ENCODE assay signal across 11 cellular contexts in genomic region chr17:2852211-2852610, GRCh38. TPM values are rescaled to one million over a fixed set of nuclear protein-coding genes. Genes with fewer than 3 reads are reported as not detected.
DNase-seq lines count a peak whose midpoint lies in the region; ATAC-seq and TF ChIP-seq lines count a peak whose summit lies in the region.
"Had no signal": no experiment of that assay in that cellular context is flagged by ENCODE, and none has a peak within 500 bp of the region (broad histone marks: within the 10 kb centered on the region; RNA-seq: fewer than 3 reads in every experiment).

No MANE protein-coding gene starts in this region.

- 0 out of 2 replicates have a peak overlapping the region, but pooled peaks have one; percentile 78 for H3K9ac ChIP-seq in SK-N-SH

- peak; percentile 60 for DNase-seq in SK-N-SH
- DNase-seq in H7 = no peak
- DNase-seq in activated T-helper 1 cell treated with anti-CD3 and anti-CD28 coated beads, Interleukin-12 subunit alpha, Interleukin-12 subunit beta, Interleukin-2, Interleukin-4 antibody, amounts not matched to agents 30 ng/mL and 10 ng/mL and 1 ng/mL, durations not matched to agents 14 hours and 24 hours and 36 hours (ENCODE audit: low spot score) = no peak
- no peak for DNase-seq in natural killer cell treated with Interleukin-12 subunit alpha and Interleukin-12 subunit beta and Interleukin-15 and Interleukin-18, amount 100 ng/mL, for 72 hours (ENCODE audit: low spot score)
- DNase-seq in NCI-H524 treated with DMSO at 0.1 percent for 48 hours (lab: John Stamatoyannopoulos, UW) = no peak
- DNase-seq in HuH-7 (ENCODE audit: low spot score) = no peak
- DNase-seq: activated CD4-positive, alpha-beta T cell treated with anti-CD3 and anti-CD28 coated beads, Interleukin-2, amount 50 U/mL, for 4 hours; stimulated activated CD8-positive, alpha-beta memory T cell treated with anti-CD3 and anti-CD28 coated beads, Interleukin-4, amount 100 ng/mL, for 48 hours had no signal

- TF ChIP-seq RAD21 in SK-N-SH (IDR thresholded peaks at IDR 0.05; ENCODE audit: low read length) = no peak

- H3K9me3 ChIP-seq in SK-N-SH = no peaks in the 10 kb centered on the region
- H3K9me3 ChIP-seq: spleen had no signal

- H2AFZ ChIP-seq in SK-N-SH (ENCODE audit: low read depth) = no peak overlapping the region

- H3K36me3 ChIP-seq in SK-N-SH (replicated peaks in 1 of 2; ENCODE audit: control insufficient read depth in 1 of 2, insufficient read depth in 2 of 2, low read length in 1 of 2) (no peaks in the 10 kb centered on the region), H7 (replicated peaks; ENCODE audit: control insufficient read depth, insufficient read depth, low read length) (peaks cover 2% of the 10 kb centered on the region; the same call in 1 of the 2 replicates)

- H3K36me3 Mint-ChIP-seq in activated T-helper 1 cell treated with anti-CD3 and anti-CD28 coated beads, Interleukin-12 subunit alpha, Interleukin-12 subunit beta, Interleukin-2, Interleukin-4 antibody, amounts not matched to agents 30 ng/mL and 10 ng/mL and 1 ng/mL, durations not matched to agents 14 hours and 24 hours and 36 hours (ENCODE audit: low read depth) = no peaks in the 10 kb centered on the region
- no peaks in the 10 kb centered on the region for H3K36me3 Mint-ChIP-seq in natural killer cell treated with Interleukin-12 subunit alpha and Interleukin-12 subunit beta and Interleukin-15 and Interleukin-18, amount 100 ng/mL, for 72 hours

- POLR2A ChIA-PET in SK-N-SH (lab: Yijun Ruan, JAX) = interaction anchor here (0.5 to 5.8 kb wide), 9 partner anchors 34 to 152 kb away, joined by 3 to 69 read pairs (median 5); no protein-coding TSS in a partner anchor

- peaks cover 27% of the 10 kb centered on the region for H3K4me1 Mint-ChIP-seq in activated T-helper 1 cell treated with anti-CD3 and anti-CD28 coated beads, Interleukin-12 subunit alpha, Interleukin-12 subunit beta, Interleukin-2, Interleukin-4 antibody, amounts not matched to agents 30 ng/mL and 10 ng/mL and 1 ng/mL, durations not matched to agents 14 hours and 24 hours and 36 hours (ENCODE audit: low read depth)
- H3K4me1 Mint-ChIP-seq in natural killer cell treated with Interleukin-12 subunit alpha and Interleukin-12 subunit beta and Interleukin-15 and Interleukin-18, amount 100 ng/mL, for 72 hours (ENCODE audit: low read depth in 2 of 2) = peaks cover 42 to 50% of the 10 kb centered on the region in 2 donors

- H3K9me3 Mint-ChIP-seq in activated T-helper 1 cell treated with anti-CD3 and anti-CD28 coated beads, Interleukin-12 subunit alpha, Interleukin-12 subunit beta, Interleukin-2, Interleukin-4 antibody, amounts not matched to agents 30 ng/mL and 10 ng/mL and 1 ng/mL, durations not matched to agents 14 hours and 24 hours and 36 hours = no peaks in the 10 kb centered on the region
- H3K9me3 Mint-ChIP-seq in natural killer cell treated with Interleukin-12 subunit alpha and Interleukin-12 subunit beta and Interleukin-15 and Interleukin-18, amount 100 ng/mL, for 72 hours = no peaks in the 10 kb centered on the region

- CTCF ChIA-PET in SK-N-SH (lab: Yijun Ruan, JAX) = interaction anchor here (0.7 to 12.7 kb wide), 13 partner anchors 16 to 158 kb away, joined by 3 to 238 read pairs (median 4); no protein-coding TSS in a partner anchor

- H3K27me3 ChIP-seq in SK-N-SH (ENCODE audit: insufficient read depth) (no peaks in the 10 kb centered on the region), H7 (ENCODE audit: control insufficient read depth, insufficient read depth, low read length) (no peaks in the 10 kb centered on the region; the same call in 1 of the 2 replicates)

- 0 out of 2 replicates have a peak overlapping the region, but pooled peaks have one; percentile 88 for H3K4me2 ChIP-seq in SK-N-SH

- ATAC-seq in SK-N-SH treated with all-trans-retinoic acid at 6 μM for 48 hours = no peak
- ATAC-seq in natural killer cell treated with Interleukin-12 subunit alpha and Interleukin-12 subunit beta and Interleukin-15 and Interleukin-18, amount 100 ng/mL, for 72 hours = no peak
- no peak for ATAC-seq in HG03280 (IDR thresholded peaks at IDR 0.05; ENCODE audit: unreplicated experiment)

- intact Hi-C loops in activated T-helper 1 cell treated with anti-CD3 and anti-CD28 coated beads, Interleukin-12 subunit alpha, Interleukin-12 subunit beta, Interleukin-2, Interleukin-4 antibody, amounts not matched to agents 30 ng/mL and 10 ng/mL and 1 ng/mL, durations not matched to agents 14 hours and 24 hours and 36 hours (cut with micrococcal nuclease) = no loop called here

- no peaks in the 10 kb centered on the region for H3K9me2 ChIP-seq in SK-N-SH

- no peak overlapping the region for H3K27ac Mint-ChIP-seq in activated T-helper 1 cell treated with anti-CD3 and anti-CD28 coated beads, Interleukin-12 subunit alpha, Interleukin-12 subunit beta, Interleukin-2, Interleukin-4 antibody, amounts not matched to agents 30 ng/mL and 10 ng/mL and 1 ng/mL, durations not matched to agents 14 hours and 24 hours and 36 hours
- no peak overlapping the region for H3K27ac Mint-ChIP-seq in natural killer cell treated with Interleukin-12 subunit alpha and Interleukin-12 subunit beta and Interleukin-15 and Interleukin-18, amount 100 ng/mL, for 72 hours

- peaks cover 21% of the 10 kb centered on the region for H4K20me1 ChIP-seq in SK-N-SH (ENCODE audit: insufficient read depth)

- peaks cover 8% of the 10 kb centered on the region for H3F3A ChIP-seq in SK-N-SH (replicated peaks; ENCODE audit: insufficient read depth)

- peak overlapping the region; percentile 24 for H3K4me3 Mint-ChIP-seq in activated T-helper 1 cell treated with anti-CD3 and anti-CD28 coated beads, Interleukin-12 subunit alpha, Interleukin-12 subunit beta, Interleukin-2, Interleukin-4 antibody, amounts not matched to agents 30 ng/mL and 10 ng/mL and 1 ng/mL, durations not matched to agents 14 hours and 24 hours and 36 hours
- peak overlapping the region; percentile 55 for H3K4me3 Mint-ChIP-seq in natural killer cell treated with Interleukin-12 subunit alpha and Interleukin-12 subunit beta and Interleukin-15 and Interleukin-18, amount 100 ng/mL, for 72 hours

- no peak overlapping the region for H3K4me3 ChIP-seq in SK-N-SH (ENCODE audit: low read depth in 2 of 2, low read length in 1 of 2)
- H3K4me3 ChIP-seq in H7 (ENCODE audit: insufficient read depth, low read depth, low read length) = peak overlapping the region; percentile 93; the same call in 1 of the 2 replicates

- peaks cover 62% of the 10 kb centered on the region for H3K27me3 Mint-ChIP-seq in activated T-helper 1 cell treated with anti-CD3 and anti-CD28 coated beads, Interleukin-12 subunit alpha, Interleukin-12 subunit beta, Interleukin-2, Interleukin-4 antibody, amounts not matched to agents 30 ng/mL and 10 ng/mL and 1 ng/mL, durations not matched to agents 14 hours and 24 hours and 36 hours (ENCODE audit: insufficient read depth)
- no peaks in the 10 kb centered on the region for H3K27me3 Mint-ChIP-seq in natural killer cell treated with Interleukin-12 subunit alpha and Interleukin-12 subunit beta and Interleukin-15 and Interleukin-18, amount 100 ng/mL, for 72 hours

- WGBS in SK-N-SH (ENCODE audit: low lambda C conversion rate) = 72% methylated on average over 6 of the region's 6 CpGs

- peaks cover 4 to 40% of the 10 kb centered on the region in 2 experiments; a peak in 2 of 4 replicates for H3K4me1 ChIP-seq in SK-N-SH (ENCODE audit: control insufficient read depth in 1 of 2, insufficient read depth in 2 of 2, low read depth in 1 of 2, low read length in 1 of 2)

- H3K79me2 ChIP-seq in SK-N-SH (ENCODE audit: insufficient read depth) = peaks cover 34% of the 10 kb centered on the region

- no peak for TF ChIP-seq CTCF in SK-N-SH (IDR thresholded peaks at IDR 0.05)

- TF ChIP-seq EP300 in SK-N-SH (IDR thresholded peaks at IDR 0.05; ENCODE audit: borderline replicate concordance in 1 of 2, low read depth in 1 of 2, low read length in 1 of 2) = no peak

- H3K27ac ChIP-seq in SK-N-SH (ENCODE audit: low read depth in 2 of 2, low read length in 1 of 2) = peak overlapping the region in 1 of 2 experiments; percentile 90; a peak in 3 of 4 replicates

TF ChIP-seq in SK-N-SH, 30 proteins besides CTCF, POLR2A, EP300 and RAD21:
- TF ChIP-seq RCOR1 (IDR thresholded peaks at IDR 0.05; ENCODE audit: low read length) (no peak), MAX (IDR thresholded peaks at IDR 0.05; ENCODE audit: low read depth) (no peak)

TF ChIP-seq in SK-N-SH treated with all-trans-retinoic acid at 6 μM for 48 hours, 23 proteins besides CTCF, POLR2A, EP300 and RAD21 (continues in another document):
- TF ChIP-seq OSR1 (CRISPR knock-in tag; IDR thresholded peaks at IDR 0.05) = no peak
- no peak for TF ChIP-seq POU6F1 (CRISPR knock-in tag; IDR thresholded peaks at IDR 0.05; ENCODE audit: borderline replicate concordance, low read depth)
- no peak for TF ChIP-seq ZC3H10 (CRISPR knock-in tag; IDR thresholded peaks at IDR 0.05)
- TF ChIP-seq ZFP30 (CRISPR knock-in tag; IDR thresholded peaks at IDR 0.05) = no peak
- no peak for TF ChIP-seq ARNTL (CRISPR knock-in tag; IDR thresholded peaks at IDR 0.05; ENCODE audit: borderline replicate concordance, low read depth)
- TF ChIP-seq ISL1 (CRISPR knock-in tag; IDR thresholded peaks at IDR 0.05) = no peak
- no peak for TF ChIP-seq RARB (CRISPR knock-in tag; IDR thresholded peaks at IDR 0.05)
- no peak for TF ChIP-seq CSDC2 (CRISPR knock-in tag; IDR thresholded peaks at IDR 0.05)

RNA-seq across cellular contexts. Expression of gene RAP1GAP2, which starts 56.0 kb away (rescaled TPM):
- polyA plus RNA-seq in SK-N-SH (2012; rRNA removed) = 21.0 and 22.0 TPM in 2 replicates
- polyA plus RNA-seq in SK-N-SH (2012; cell fraction: cytosol; rRNA removed) = 12.1 and 15.6 TPM in 2 replicates
- 85.5 and 88.3 TPM in 2 replicates for polyA plus RNA-seq in SK-N-SH (2012; cell fraction: nucleus; rRNA removed)
- 35.5 and 45.7 TPM in 2 replicates for total RNA-seq in H7 (2014; rRNA removed; shearing (Covaris generic))
- 0.20 and 0.34 TPM in 2 replicates for total RNA-seq in activated T-helper 1 cell treated with anti-CD3 and anti-CD28 coated beads, Interleukin-12 subunit alpha, Interleukin-12 subunit beta, Interleukin-2, Interleukin-4 antibody, amounts not matched to agents 30 ng/mL and 10 ng/mL and 1 ng/mL, durations not matched to agents 14 hours and 24 hours and 36 hours
- 10 to 100 TPM in 1 of 2 donors, 1 to 10 TPM in 1; 7.7 to 14.5 TPM for total RNA-seq in natural killer cell treated with Interleukin-12 subunit alpha and Interleukin-12 subunit beta and Interleukin-15 and Interleukin-18, amount 100 ng/mL, for 72 hours
